Comparison of ENCODE assay signal across 15 cellular contexts in genomic region chr13:109547942-109548860, GRCh38.
DNase-seq lines count a peak whose midpoint lies in the region; ATAC-seq and TF ChIP-seq lines count a peak whose summit lies in the region.
"Had no signal": no experiment of that assay in that cellular context is flagged by ENCODE, and none has a peak within 500 bp of the region (broad histone marks: within the 10 kb centered on the region; RNA-seq: fewer than 3 reads in every experiment).

No MANE protein-coding gene starts in this region.

- no peak overlapping the region for H3K27ac Mint-ChIP-seq in progenitor cell of endocrine pancreas
- H3K27ac Mint-ChIP-seq in Calu3 (ENCODE audit: unreplicated experiment) = no peak overlapping the region

- H3K36me3 ChIP-seq in SK-N-MC (ENCODE audit: insufficient read depth, low read length) = no peaks in the 10 kb centered on the region
- H3K36me3 ChIP-seq: BE2C, lower lobe of right lung had no signal

- intact Hi-C loops in Calu3 (cut with micrococcal nuclease; ENCODE audit: unreplicated experiment) = no loop called here

- BruUV-seq in Calu3 (replicated peaks; lab: Mats Ljungman, UMichigan) = no TSS peak

- H3K4me1 Mint-ChIP-seq in progenitor cell of endocrine pancreas (ENCODE audit: low read depth) (peaks cover 2% of the 10 kb centered on the region), Calu3 (ENCODE audit: low read depth, unreplicated experiment) (no peaks in the 10 kb centered on the region)

- DNase-seq in SK-N-MC (ENCODE audit: low read depth, low spot score) = peak; percentile 96
- DNase-seq in AG20443 (ENCODE audit: low spot score) = no peak
- DNase-seq in erythroblast (lab: John Stamatoyannopoulos, UW) = no peak
- DNase-seq in progenitor cell of endocrine pancreas (ENCODE audit: low spot score, unreplicated experiment) = no peak
- DNase-seq in Calu3 = no peak
- DNase-seq: BE2C, EL, lower lobe of right lung, NCI-H1105, NCI-H510A treated with DMSO at 0.1 percent for 48 hours, substantia nigra had no signal

- H3K36me3 Mint-ChIP-seq in progenitor cell of endocrine pancreas (ENCODE audit: insufficient read depth) (no peaks in the 10 kb centered on the region), Calu3 (ENCODE audit: insufficient read depth, unreplicated experiment) (no peaks in the 10 kb centered on the region)

- peak overlapping the region; percentile 93 for H3K27ac ChIP-seq in SK-N-MC
- H3K27ac ChIP-seq: lower lobe of right lung, VCaP had no signal

- ATAC-seq in GM18867 (IDR thresholded peaks at IDR 0.05; ENCODE audit: unreplicated experiment) (peak; percentile 93), GM21526 (IDR thresholded peaks at IDR 0.05; ENCODE audit: low FRiP score, unreplicated experiment) (peak; percentile 96), HG03175 (IDR thresholded peaks at IDR 0.05; ENCODE audit: unreplicated experiment) (peak; percentile 68)
- ATAC-seq: lower lobe of right lung had no signal

- no peak overlapping the region for H3K4me3 Mint-ChIP-seq in progenitor cell of endocrine pancreas (ENCODE audit: low read depth)
- no peak overlapping the region for H3K4me3 Mint-ChIP-seq in Calu3 (ENCODE audit: low read depth, unreplicated experiment)

- peaks cover 10% of the 10 kb centered on the region for H3K27me3 Mint-ChIP-seq in progenitor cell of endocrine pancreas
- H3K27me3 Mint-ChIP-seq in Calu3 (ENCODE audit: unreplicated experiment) = no peaks in the 10 kb centered on the region

- no peak for TF ChIP-seq POLR2A in erythroblast (IDR thresholded peaks at IDR 0.05; ENCODE audit: low read length)

- no peaks in the 10 kb centered on the region for H3K9me3 ChIP-seq in SK-N-MC (ENCODE audit: low read depth, low read length)
- H3K9me3 ChIP-seq: BE2C, lower lobe of right lung had no signal

- CTCF ChIA-PET in Calu3 (lab: Charles Lee) = no interaction called here

- TF ChIP-seq CTCF in progenitor cell of endocrine pancreas (IDR thresholded peaks at IDR 0.05; ENCODE audit: unreplicated experiment) = no peak
- TF ChIP-seq CTCF in Calu3 (IDR thresholded peaks at IDR 0.05; ENCODE audit: unreplicated experiment) = no peak

- peak overlapping the region; percentile 49 for H3K4me3 ChIP-seq in SK-N-MC
- H3K4me3 ChIP-seq: lower lobe of right lung had no signal

- H3K9me3 Mint-ChIP-seq in progenitor cell of endocrine pancreas (ENCODE audit: low read depth) (no peaks in the 10 kb centered on the region), Calu3 (ENCODE audit: low read depth, unreplicated experiment) (no peaks in the 10 kb centered on the region)

- H3K9ac ChIP-seq in SK-N-MC (ENCODE audit: insufficient read length) = peak overlapping the region; percentile 6
